23 cellular contexts compared by ENCODE assay signal in genomic region chr4:24888475-24888874, GRCh38. TPM values are rescaled to one million over a fixed set of nuclear protein-coding genes. Genes with fewer than 3 reads are reported as not detected.
"Had no signal": no experiment of that assay in that cellular context is flagged by ENCODE, and none has a peak within 500 bp of the region (broad histone marks: within the 10 kb centered on the region; RNA-seq: fewer than 3 reads in every experiment).

No MANE protein-coding gene starts in this region.

- H3K36me3 ChIP-seq: breast epithelium, Peyer's patch, SJCRH30 had no signal

- H3K4me3 ChIP-seq: breast epithelium, Peyer's patch, SJCRH30 had no signal

- H3K27me3 Mint-ChIP-seq: activated CD4-positive, alpha-beta T cell treated with anti-CD3 and anti-CD28 coated beads for 36 hours; IgD-negative memory B cell had no signal

- ATAC-seq: activated CD4-positive, alpha-beta T cell treated with anti-CD3 and anti-CD28 coated beads for 36 hours; activated CD8-positive, alpha-beta T cell treated with anti-CD3 and anti-CD28 coated beads for 36 hours had no signal

- H3K4me2 ChIP-seq: SK-N-SH had no signal

- H3K27ac ChIP-seq: breast epithelium, Peyer's patch, RWPE1, SJCRH30, VCaP had no signal

- H3K9ac ChIP-seq: SK-N-SH had no signal

- DNase-seq: activated CD4-positive, alpha-beta T cell treated with anti-CD3 and anti-CD28 coated beads for 36 hours; activated CD4-positive, alpha-beta T cell treated with anti-CD3 and anti-CD28 coated beads, Interleukin-2, amount 50 U/mL, for 1 hour; activated CD8-positive, alpha-beta memory T cell treated with anti-CD3 and anti-CD28 coated beads, Interleukin-2, amount 50 U/mL, for 4 hours; activated CD8-positive, alpha-beta T cell treated with anti-CD3 and anti-CD28 coated beads for 36 hours; aorta; NCI-H1048; NCI-H146; NCI-H1930; NCI-H2107; NCI-H2171 treated with DMSO at 0.1 percent for 48 hours; NCI-H226; NCI-H526; NCI-H82; Peyer's patch; Right ventricle myocardium superior; SJCRH30; SK-N-SH; T-helper 1 cell had no signal

- H3K9me3 Mint-ChIP-seq: activated CD8-positive, alpha-beta T cell treated with anti-CD3 and anti-CD28 coated beads for 36 hours; activated naive CD4-positive, alpha-beta T cell treated with anti-CD3 and anti-CD28 coated beads, Interleukin-2, amount 50 U/mL, for 24 hours; IgD-negative memory B cell had no signal

- H3K27ac Mint-ChIP-seq: activated CD4-positive, alpha-beta T cell treated with anti-CD3 and anti-CD28 coated beads for 36 hours; activated CD8-positive, alpha-beta T cell treated with anti-CD3 and anti-CD28 coated beads for 36 hours; activated naive CD4-positive, alpha-beta T cell treated with anti-CD3 and anti-CD28 coated beads, Interleukin-2, amount 50 U/mL, for 24 hours had no signal

- H3K27me3 ChIP-seq: breast epithelium, Peyer's patch had no signal

- H3K36me3 Mint-ChIP-seq: activated naive CD4-positive, alpha-beta T cell treated with anti-CD3 and anti-CD28 coated beads, Interleukin-2, amount 50 U/mL, for 24 hours; IgD-negative memory B cell had no signal

- H3K4me1 Mint-ChIP-seq: activated CD4-positive, alpha-beta T cell treated with anti-CD3 and anti-CD28 coated beads for 36 hours; activated naive CD4-positive, alpha-beta T cell treated with anti-CD3 and anti-CD28 coated beads, Interleukin-2, amount 50 U/mL, for 24 hours had no signal

- H3K4me1 ChIP-seq: breast epithelium, Peyer's patch, SJCRH30 had no signal

- H3K4me3 Mint-ChIP-seq: activated CD4-positive, alpha-beta T cell treated with anti-CD3 and anti-CD28 coated beads for 36 hours; activated CD8-positive, alpha-beta T cell treated with anti-CD3 and anti-CD28 coated beads for 36 hours; activated naive CD4-positive, alpha-beta T cell treated with anti-CD3 and anti-CD28 coated beads, Interleukin-2, amount 50 U/mL, for 24 hours; IgD-negative memory B cell had no signal

RNA-seq across cellular contexts. Expression of gene CCDC149, which starts 24.4 kb away (rescaled TPM):
- total RNA-seq: activated CD8-positive, alpha-beta T cell treated with anti-CD3 and anti-CD28 coated beads for 36 hours had no signal
- polyA plus RNA-seq: IgD-negative memory B cell had no signal
